Comparison of ENCODE assay signal across 13 cellular contexts in genomic region chr3:59879033-59879655, GRCh38.
A peak's percentile ranks its signal among the peaks of the same experiment; 100 is the strongest.
DNase-seq lines count a peak whose midpoint lies in the region; TF ChIP-seq lines count a peak whose summit lies in the region.
"Had no signal": no experiment of that assay in that cellular context is flagged by ENCODE, and none has a peak within 500 bp of the region (broad histone marks: within the 10 kb centered on the region; RNA-seq: fewer than 3 reads in every experiment).

No MANE protein-coding gene starts in this region.

- CTCF ChIA-PET in HEK293T (lab: Yijun Ruan, JAX): no interaction called here

- DNase-seq in NCI-H1105 treated with DMSO at 0.1 percent for 48 hours (lab: John Stamatoyannopoulos, UW) (peak; percentile 4), NCI-H1105 (lab: John Stamatoyannopoulos, UW) (no peak), HEK293T (ENCODE audit: extremely low spot score) (no peak), NOMO-1 treated with dmso at 0.1 percent for 144 hours (lab: John Stamatoyannopoulos, UW; ENCODE audit: unreplicated experiment) (peak; percentile 60), kidney glomerular epithelial cell (lab: John Stamatoyannopoulos, UW) (no peak), NCI-H2107 treated with DMSO at 0.1 percent for 48 hours (lab: John Stamatoyannopoulos, UW; ENCODE audit: unreplicated experiment) (no peak)
- no peak for DNase-seq in stimulated activated CD4-positive, alpha-beta T cell treated with anti-CD3 and anti-CD28 coated beads, Interleukin-1b, Interleukin-23, amount 100 ng/mL, for 48 hours
- DNase-seq: HCEC 1CT, NCI-H187 treated with DMSO at 0.1 percent for 48 hours, NCI-H2227 treated with DMSO at 0.1 percent for 48 hours, NCI-H524 treated with DMSO at 0.1 percent for 48 hours, Right ventricle myocardium superior had no signal

- POLR2A ChIA-PET in HEK293T (lab: Yijun Ruan, JAX): no interaction called here

- H3K36me3 Mint-ChIP-seq in brain: no peaks in the 10 kb centered on the region

- H3K4me3 Mint-ChIP-seq in brain: no peak overlapping the region

- H3K27ac Mint-ChIP-seq in brain: peak overlapping the region in 3 of 5 experiments; percentile 21 to 75 (median 59)

- TF ChIP-seq CTCF in brain (conservative IDR thresholded peaks at IDR 0.05): no peak

- peaks cover 34% of the 10 kb centered on the region for H3K4me1 Mint-ChIP-seq in brain

- peaks cover 0 to under 1% (median 0%) of the 10 kb centered on the region in 5 experiments for H3K9me3 Mint-ChIP-seq in brain

- H3K27me3 Mint-ChIP-seq in brain: no peaks in the 10 kb centered on the region

TF ChIP-seq in HEK293T, 16 proteins besides CTCF, POLR2A, EP300 and RAD21:
- TF ChIP-seq BHLHE40 (IDR thresholded peaks at IDR 0.05; ENCODE audit: borderline replicate concordance) (no peak), PKNOX1 (IDR thresholded peaks at IDR 0.05) (peak; percentile 19; the same call in 1 of the 2 replicates)

Comparison
In these comparisons a context has a peak if more than half of its experiments do, and no peak if none do; other contexts are left out.
1. DNase-seq: peak in NCI-H1105 treated with DMSO at 0.1 percent for 48 hours (single experiment) and NOMO-1 treated with dmso at 0.1 percent for 144 hours (single experiment); none in NCI-H1105 (single experiment), HEK293T (single experiment), stimulated activated CD4-positive, alpha-beta T cell treated with anti-CD3 and anti-CD28 coated beads, Interleukin-1b, Interleukin-23, amount 100 ng/mL, for 48 hours (single experiment), kidney glomerular epithelial cell (single experiment) and NCI-H2107 treated with DMSO at 0.1 percent for 48 hours (single experiment).